ENCODE assay signal across 33 cellular contexts in genomic region chr16:57498031-57498430, GRCh38. TPM values are rescaled to one million over a fixed set of nuclear protein-coding genes. Genes with fewer than 3 reads are reported as not detected.
"Had no signal": no experiment of that assay in that cellular context is flagged by ENCODE, and none has a peak within 500 bp of the region (broad histone marks: within the 10 kb centered on the region; RNA-seq: fewer than 3 reads in every experiment).

No MANE protein-coding gene starts in this region.

- H3K27me3 ChIP-seq: dorsolateral prefrontal cortex, gastroesophageal sphincter, heart left ventricle, hepatocyte, right lobe of liver, testis, tibial artery, upper lobe of left lung had no signal

- H2AFZ ChIP-seq: hepatocyte had no signal

- H3K4me1 ChIP-seq: gastroesophageal sphincter, left ventricle myocardium inferior, psoas muscle, tibial artery had no signal

- H3K4me3 ChIP-seq: dorsolateral prefrontal cortex, gastroesophageal sphincter, heart left ventricle, hepatocyte, left ventricle myocardium inferior, lung, mucosa of descending colon, psoas muscle, right lobe of liver, smooth muscle cell, testis, tibial artery, upper lobe of left lung had no signal

- H3K9me3 ChIP-seq: gastroesophageal sphincter, heart left ventricle, left ventricle myocardium inferior, mucosa of descending colon, psoas muscle, right lobe of liver, testis, tibial artery, upper lobe of left lung had no signal

- H3K27ac Mint-ChIP-seq: endodermal cell; memory B cell; naive B cell; natural killer cell treated with Interleukin-12 subunit alpha and Interleukin-12 subunit beta and Interleukin-15 and Interleukin-18, amount 100 ng/mL, for 72 hours; stimulated activated memory B cell treated with anti-CD40 and anti-IgM and Interleukin-4, amounts not matched to agents 10 μg/mL and 1 μg/mL and 100 μg/mL, for 72 hours had no signal

- DNase-seq: caudate nucleus; cerebellar nuclear complex; dorsolateral prefrontal cortex; effector CD4-positive, alpha-beta T cell; foreskin fibroblast; kidney glomerular epithelial cell; left colon; mucosa of descending colon; naive B cell; stimulated activated CD4-positive, alpha-beta T cell treated with anti-CD3 and anti-CD28 coated beads, Interleukin-4, amount 100 ng/mL, for 4 hours; stimulated activated naive CD8-positive, alpha-beta T cell treated with anti-CD3 and anti-CD28 coated beads, Interleukin-15, Interleukin-2, amounts not matched to agents 100 U/mL and 50 U/mL, for 24 hours; substantia nigra; testis; tibial artery; upper lobe of left lung had no signal

- H3K27ac ChIP-seq: dorsolateral prefrontal cortex, epithelial cell of prostate, gastroesophageal sphincter, heart left ventricle, hepatocyte, left ventricle myocardium inferior, psoas muscle, right lobe of liver, testis, tibial artery, upper lobe of left lung had no signal

- H3K4me3 Mint-ChIP-seq: endodermal cell; memory B cell; mesothelial cell of epicardium; naive B cell; natural killer cell treated with Interleukin-12 subunit alpha and Interleukin-12 subunit beta and Interleukin-15 and Interleukin-18, amount 100 ng/mL, for 72 hours; neural crest cell; stimulated activated memory B cell treated with anti-CD40 and anti-IgM and Interleukin-4, amounts not matched to agents 10 μg/mL and 1 μg/mL and 100 μg/mL, for 72 hours had no signal

- H3K27me3 Mint-ChIP-seq: naive B cell had no signal

- H3K9me3 Mint-ChIP-seq: endodermal cell; memory B cell; mesothelial cell of epicardium; naive B cell; natural killer cell treated with Interleukin-12 subunit alpha and Interleukin-12 subunit beta and Interleukin-15 and Interleukin-18, amount 100 ng/mL, for 72 hours; neural crest cell; stimulated activated memory B cell treated with anti-CD40 and anti-IgM and Interleukin-4, amounts not matched to agents 10 μg/mL and 1 μg/mL and 100 μg/mL, for 72 hours had no signal

- H3K36me3 Mint-ChIP-seq: memory B cell; mesothelial cell of epicardium; naive B cell; natural killer cell treated with Interleukin-12 subunit alpha and Interleukin-12 subunit beta and Interleukin-15 and Interleukin-18, amount 100 ng/mL, for 72 hours; stimulated activated memory B cell treated with anti-CD40 and anti-IgM and Interleukin-4, amounts not matched to agents 10 μg/mL and 1 μg/mL and 100 μg/mL, for 72 hours had no signal

- H3K79me2 ChIP-seq: hepatocyte had no signal

- ATAC-seq: esophagus mucosa; gastroesophageal sphincter; heart left ventricle; left colon; mucosa of descending colon; natural killer cell treated with Interleukin-12 subunit alpha and Interleukin-12 subunit beta and Interleukin-15 and Interleukin-18, amount 100 ng/mL, for 72 hours; psoas muscle; right lobe of liver; stimulated activated memory B cell treated with anti-CD40 and anti-IgM and Interleukin-4, amounts not matched to agents 10 μg/mL and 1 μg/mL and 100 μg/mL, for 72 hours; stimulated activated naive CD8-positive, alpha-beta T cell treated with anti-CD3 and anti-CD28 coated beads, Interleukin-15, Interleukin-2, amounts not matched to agents 100 U/mL and 50 U/mL, for 24 hours had no signal

- H3K4me2 ChIP-seq: hepatocyte, smooth muscle cell had no signal

- H3K36me3 ChIP-seq: gastroesophageal sphincter, heart left ventricle, left ventricle myocardium inferior, right lobe of liver, tibial artery, upper lobe of left lung had no signal

RNA-seq across cellular contexts. Expression of gene ADGRG5, which starts 44.4 kb away (rescaled TPM):
- total RNA-seq: left ventricle myocardium inferior, osteocyte, renal cortical epithelial cell, smooth muscle cell had no signal
- polyA plus RNA-seq: smooth muscle cell had no signal
